ENCODE assay signal across 1 cellular context in genomic region chr10:97632949-97633884, GRCh38.
TF ChIP-seq lines count a peak whose summit lies in the region.

Gene MORN4 (minus strand): TSS chr10:97633500. CDS start chr10:97619653, 13,847 bp downstream.

TF ChIP-seq in HEK293, 187 proteins besides CTCF, POLR2A, EP300 and RAD21 (continued from another document and continues in another):
- no peak for TF ChIP-seq ZNF362 (tag by site-specific recombination; IDR thresholded peaks at IDR 0.05)
- TF ChIP-seq MEIS1 (CRISPR knock-in tag; IDR thresholded peaks at IDR 0.05; ENCODE audit: borderline replicate concordance), result no peak
- peak; percentile 94 for TF ChIP-seq ZNF76 (tag by site-specific recombination; IDR thresholded peaks at IDR 0.05; ENCODE audit: borderline replicate concordance, low read depth)
- peak; percentile 82 for TF ChIP-seq GLIS1 (tag by site-specific recombination; IDR thresholded peaks at IDR 0.05)
- TF ChIP-seq ZNF658 (tag by site-specific recombination; IDR thresholded peaks at IDR 0.05), result no peak
- no peak for TF ChIP-seq ZNF830 (tag by site-specific recombination; IDR thresholded peaks at IDR 0.05; ENCODE audit: low read depth)
- peak; percentile 69 for TF ChIP-seq ZIC2 (tag by site-specific recombination; IDR thresholded peaks at IDR 0.05)
- TF ChIP-seq ZNF837 (tag by site-specific recombination; IDR thresholded peaks at IDR 0.05), result no peak
- no peak for TF ChIP-seq ZNF629 (tag by site-specific recombination; IDR thresholded peaks at IDR 0.05)
- TF ChIP-seq ZNF558 (tag by site-specific recombination; IDR thresholded peaks at IDR 0.05), result no peak
- peak; percentile 98 for TF ChIP-seq ZFP69B (tag by site-specific recombination; IDR thresholded peaks at IDR 0.05)
- TF ChIP-seq ZNF23 (tag by site-specific recombination; IDR thresholded peaks at IDR 0.05; ENCODE audit: borderline replicate concordance), result no peak
- TF ChIP-seq SALL2 (tag by site-specific recombination; IDR thresholded peaks at IDR 0.05; ENCODE audit: borderline replicate concordance), result no peak
- TF ChIP-seq SP2 (tag by site-specific recombination; IDR thresholded peaks at IDR 0.05), result peak; percentile 85
- no peak for TF ChIP-seq ZNF792 (tag by site-specific recombination; IDR thresholded peaks at IDR 0.05)
- TF ChIP-seq, protein P1, sequence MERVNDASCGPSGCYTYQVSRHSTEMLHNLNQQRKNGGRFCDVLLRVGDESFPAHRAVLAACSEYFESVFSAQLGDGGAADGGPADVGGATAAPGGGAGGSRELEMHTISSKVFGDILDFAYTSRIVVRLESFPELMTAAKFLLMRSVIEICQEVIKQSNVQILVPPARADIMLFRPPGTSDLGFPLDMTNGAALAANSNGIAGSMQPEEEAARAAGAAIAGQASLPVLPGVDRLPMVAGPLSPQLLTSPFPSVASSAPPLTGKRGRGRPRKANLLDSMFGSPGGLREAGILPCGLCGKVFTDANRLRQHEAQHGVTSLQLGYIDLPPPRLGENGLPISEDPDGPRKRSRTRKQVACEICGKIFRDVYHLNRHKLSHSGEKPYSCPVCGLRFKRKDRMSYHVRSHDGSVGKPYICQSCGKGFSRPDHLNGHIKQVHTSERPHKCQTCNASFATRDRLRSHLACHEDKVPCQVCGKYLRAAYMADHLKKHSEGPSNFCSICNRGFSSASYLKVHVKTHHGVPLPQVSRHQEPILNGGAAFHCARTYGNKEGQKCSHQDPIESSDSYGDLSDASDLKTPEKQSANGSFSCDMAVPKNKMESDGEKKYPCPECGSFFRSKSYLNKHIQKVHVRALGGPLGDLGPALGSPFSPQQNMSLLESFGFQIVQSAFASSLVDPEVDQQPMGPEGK (tag by site-specific recombination; IDR thresholded peaks at IDR 0.05), result peak; percentile 77
- no peak for TF ChIP-seq ZNF555 (tag by site-specific recombination; conservative IDR thresholded peaks at IDR 0.05)
- no peak for TF ChIP-seq ZNF174 (tag by site-specific recombination; IDR thresholded peaks at IDR 0.05)
- TF ChIP-seq, protein P2, sequence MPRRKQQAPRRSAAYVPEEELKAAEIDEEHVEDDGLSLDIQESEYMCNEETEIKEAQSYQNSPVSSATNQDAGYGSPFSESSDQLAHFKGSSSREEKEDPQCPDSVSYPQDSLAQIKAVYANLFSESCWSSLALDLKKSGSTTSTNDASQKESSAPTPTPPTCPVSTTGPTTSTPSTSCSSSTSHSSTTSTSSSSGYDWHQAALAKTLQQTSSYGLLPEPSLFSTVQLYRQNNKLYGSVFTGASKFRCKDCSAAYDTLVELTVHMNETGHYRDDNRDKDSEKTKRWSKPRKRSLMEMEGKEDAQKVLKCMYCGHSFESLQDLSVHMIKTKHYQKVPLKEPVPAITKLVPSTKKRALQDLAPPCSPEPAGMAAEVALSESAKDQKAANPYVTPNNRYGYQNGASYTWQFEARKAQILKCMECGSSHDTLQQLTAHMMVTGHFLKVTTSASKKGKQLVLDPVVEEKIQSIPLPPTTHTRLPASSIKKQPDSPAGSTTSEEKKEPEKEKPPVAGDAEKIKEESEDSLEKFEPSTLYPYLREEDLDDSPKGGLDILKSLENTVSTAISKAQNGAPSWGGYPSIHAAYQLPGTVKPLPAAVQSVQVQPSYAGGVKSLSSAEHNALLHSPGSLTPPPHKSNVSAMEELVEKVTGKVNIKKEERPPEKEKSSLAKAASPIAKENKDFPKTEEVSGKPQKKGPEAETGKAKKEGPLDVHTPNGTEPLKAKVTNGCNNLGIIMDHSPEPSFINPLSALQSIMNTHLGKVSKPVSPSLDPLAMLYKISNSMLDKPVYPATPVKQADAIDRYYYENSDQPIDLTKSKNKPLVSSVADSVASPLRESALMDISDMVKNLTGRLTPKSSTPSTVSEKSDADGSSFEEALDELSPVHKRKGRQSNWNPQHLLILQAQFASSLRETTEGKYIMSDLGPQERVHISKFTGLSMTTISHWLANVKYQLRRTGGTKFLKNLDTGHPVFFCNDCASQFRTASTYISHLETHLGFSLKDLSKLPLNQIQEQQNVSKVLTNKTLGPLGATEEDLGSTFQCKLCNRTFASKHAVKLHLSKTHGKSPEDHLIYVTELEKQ (tag by site-specific recombination; IDR thresholded peaks at IDR 0.05; ENCODE audit: borderline replicate concordance), result no peak
- TF ChIP-seq ZNF133 (tag by site-specific recombination; IDR thresholded peaks at IDR 0.05), result no peak
- TF ChIP-seq, protein P3, sequence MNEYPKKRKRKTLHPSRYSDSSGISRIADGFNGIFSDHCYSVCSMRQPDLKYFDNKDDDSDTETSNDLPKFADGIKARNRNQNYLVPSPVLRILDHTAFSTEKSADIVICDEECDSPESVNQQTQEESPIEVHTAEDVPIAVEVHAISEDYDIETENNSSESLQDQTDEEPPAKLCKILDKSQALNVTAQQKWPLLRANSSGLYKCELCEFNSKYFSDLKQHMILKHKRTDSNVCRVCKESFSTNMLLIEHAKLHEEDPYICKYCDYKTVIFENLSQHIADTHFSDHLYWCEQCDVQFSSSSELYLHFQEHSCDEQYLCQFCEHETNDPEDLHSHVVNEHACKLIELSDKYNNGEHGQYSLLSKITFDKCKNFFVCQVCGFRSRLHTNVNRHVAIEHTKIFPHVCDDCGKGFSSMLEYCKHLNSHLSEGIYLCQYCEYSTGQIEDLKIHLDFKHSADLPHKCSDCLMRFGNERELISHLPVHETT (tag by site-specific recombination; IDR thresholded peaks at IDR 0.05), result peak; percentile 47; the same call in 1 of the 2 replicates
- TF ChIP-seq ZNF138 (tag by site-specific recombination; IDR thresholded peaks at IDR 0.05; ENCODE audit: borderline replicate concordance), result no peak
- peak; percentile 22; the same call in 1 of the 2 replicates for TF ChIP-seq INSM2 (tag by site-specific recombination; IDR thresholded peaks at IDR 0.05)
- TF ChIP-seq ZNF214 (tag by site-specific recombination; IDR thresholded peaks at IDR 0.05; ENCODE audit: borderline replicate concordance), result no peak
- peak; percentile 22; the same call in 1 of the 2 replicates for TF ChIP-seq ZNF324 (tag by site-specific recombination; IDR thresholded peaks at IDR 0.05)
- TF ChIP-seq MZF1 (tag by site-specific recombination; IDR thresholded peaks at IDR 0.05; ENCODE audit: borderline replicate concordance), result no peak
- no peak for TF ChIP-seq ZNF701 (tag by site-specific recombination; IDR thresholded peaks at IDR 0.05)
- no peak for TF ChIP-seq ZNF416 (tag by site-specific recombination; IDR thresholded peaks at IDR 0.05)
- TF ChIP-seq YY2 (tag by site-specific recombination; IDR thresholded peaks at IDR 0.05), result peak; percentile 100
- no peak for TF ChIP-seq ZNF777 (tag by site-specific recombination; IDR thresholded peaks at IDR 0.05; ENCODE audit: borderline replicate concordance)
- TF ChIP-seq ZNF184 (tag by site-specific recombination; IDR thresholded peaks at IDR 0.05), result no peak
- TF ChIP-seq ZNF626 (tag by site-specific recombination; IDR thresholded peaks at IDR 0.05), result no peak
- TF ChIP-seq ZNF24 (tag by site-specific recombination; IDR thresholded peaks at IDR 0.05), result no peak; the same call in 1 of the 2 replicates
- TF ChIP-seq, protein P4, sequence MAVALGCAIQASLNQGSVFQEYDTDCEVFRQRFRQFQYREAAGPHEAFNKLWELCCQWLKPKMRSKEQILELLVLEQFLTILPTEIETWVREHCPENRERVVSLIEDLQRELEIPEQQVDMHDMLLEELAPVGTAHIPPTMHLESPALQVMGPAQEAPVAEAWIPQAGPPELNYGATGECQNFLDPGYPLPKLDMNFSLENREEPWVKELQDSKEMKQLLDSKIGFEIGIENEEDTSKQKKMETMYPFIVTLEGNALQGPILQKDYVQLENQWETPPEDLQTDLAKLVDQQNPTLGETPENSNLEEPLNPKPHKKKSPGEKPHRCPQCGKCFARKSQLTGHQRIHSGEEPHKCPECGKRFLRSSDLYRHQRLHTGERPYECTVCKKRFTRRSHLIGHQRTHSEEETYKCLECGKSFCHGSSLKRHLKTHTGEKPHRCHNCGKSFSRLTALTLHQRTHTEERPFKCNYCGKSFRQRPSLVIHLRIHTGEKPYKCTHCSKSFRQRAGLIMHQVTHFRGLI (tag by site-specific recombination; IDR thresholded peaks at IDR 0.05), result no peak
- TF ChIP-seq ZNF311 (tag by site-specific recombination; IDR thresholded peaks at IDR 0.05; ENCODE audit: borderline replicate concordance), result no peak
- no peak for TF ChIP-seq ZSCAN16 (tag by site-specific recombination; IDR thresholded peaks at IDR 0.05)
- TF ChIP-seq ZNF175 (tag by site-specific recombination; IDR thresholded peaks at IDR 0.05), result no peak
- 0 out of 2 replicates have a peak, but pooled peaks have one; percentile 35 for TF ChIP-seq HOXD13 (CRISPR knock-in tag; IDR thresholded peaks at IDR 0.05; ENCODE audit: borderline replicate concordance)
- no peak for TF ChIP-seq GLI2 (tag by site-specific recombination; IDR thresholded peaks at IDR 0.05; ENCODE audit: borderline replicate concordance, low read depth)
- TF ChIP-seq ZBTB17 (tag by site-specific recombination; IDR thresholded peaks at IDR 0.05), result peak; percentile 93
- TF ChIP-seq OVOL3 (tag by site-specific recombination; IDR thresholded peaks at IDR 0.05), result no peak
- peak; percentile 96 for TF ChIP-seq GLIS2 (tag by site-specific recombination; IDR thresholded peaks at IDR 0.05)
- no peak for TF ChIP-seq ZNF473 (tag by site-specific recombination; IDR thresholded peaks at IDR 0.05)
- no peak for TF ChIP-seq ZNF16 (tag by site-specific recombination; IDR thresholded peaks at IDR 0.05; ENCODE audit: low read depth)
- no peak for TF ChIP-seq ZNF433 (tag by site-specific recombination; IDR thresholded peaks at IDR 0.05; ENCODE audit: low read depth)
- no peak for TF ChIP-seq IKZF3 (tag by site-specific recombination; IDR thresholded peaks at IDR 0.05)
- TF ChIP-seq ZNF155 (tag by site-specific recombination; IDR thresholded peaks at IDR 0.05), result no peak
- TF ChIP-seq ZFHX2 (tag by site-specific recombination; conservative IDR thresholded peaks at IDR 0.05), result peak; percentile 47
- TF ChIP-seq GLI4 (tag by site-specific recombination; IDR thresholded peaks at IDR 0.05), result no peak
- TF ChIP-seq KLF7 (tag by site-specific recombination; IDR thresholded peaks at IDR 0.05; ENCODE audit: borderline replicate concordance), result no peak
- no peak for TF ChIP-seq ZNF571 (tag by site-specific recombination; IDR thresholded peaks at IDR 0.05)
- no peak for TF ChIP-seq ZBTB1 (tag by site-specific recombination; IDR thresholded peaks at IDR 0.05)
- TF ChIP-seq HOXA7 (CRISPR knock-in tag; IDR thresholded peaks at IDR 0.05; ENCODE audit: borderline replicate concordance), result no peak
- TF ChIP-seq, protein P5, sequence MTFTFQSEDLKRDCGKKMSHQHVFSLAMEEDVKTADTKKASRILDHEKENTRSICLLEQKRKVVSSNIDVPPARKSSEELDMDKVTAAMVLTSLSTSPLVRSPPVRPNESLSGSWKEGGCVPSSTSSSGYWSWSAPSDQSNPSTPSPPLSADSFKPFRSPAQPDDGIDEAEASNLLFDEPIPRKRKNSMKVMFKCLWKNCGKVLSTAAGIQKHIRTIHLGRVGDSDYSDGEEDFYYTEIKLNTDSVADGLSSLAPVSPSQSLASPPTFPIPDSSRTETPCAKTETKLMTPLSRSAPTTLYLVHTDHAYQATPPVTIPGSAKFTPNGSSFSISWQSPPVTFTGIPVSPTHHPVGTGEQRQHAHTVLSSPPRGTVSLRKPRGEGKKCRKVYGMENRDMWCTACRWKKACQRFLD (tag by site-specific recombination; IDR thresholded peaks at IDR 0.05), result no peak
- no peak for TF ChIP-seq ZNF366 (tag by site-specific recombination; conservative IDR thresholded peaks at IDR 0.05)
- peak; percentile 68 for TF ChIP-seq ZXDB (tag by site-specific recombination; IDR thresholded peaks at IDR 0.05)
- no peak for TF ChIP-seq ZNF529 (tag by site-specific recombination; IDR thresholded peaks at IDR 0.05; ENCODE audit: insufficient replicate concordance)
- peak; percentile 38; the same call in 1 of the 2 replicates for TF ChIP-seq ZSCAN5A (tag by site-specific recombination; IDR thresholded peaks at IDR 0.05)
